Comparison of ENCODE assay signal across 21 cellular contexts in the genomic region with DNA sequence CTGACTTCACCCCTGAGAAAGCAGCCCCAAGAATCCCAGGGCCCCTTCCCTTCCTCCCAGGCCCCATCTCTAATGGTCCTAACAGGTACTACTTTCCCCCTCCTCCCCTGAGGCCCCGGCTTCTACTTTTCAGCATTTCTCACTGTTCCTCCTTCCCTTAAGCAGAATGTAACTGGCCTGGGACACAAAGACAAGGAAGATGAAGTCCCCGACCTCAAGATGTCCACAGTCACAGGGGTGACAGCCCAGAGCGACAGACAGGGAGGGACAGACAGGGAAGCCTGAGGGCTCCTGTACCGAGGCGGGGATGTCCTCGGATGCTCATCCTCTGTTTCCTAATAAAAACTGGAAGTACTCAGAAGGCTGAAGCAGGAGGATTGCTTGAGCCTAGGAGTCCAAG. TPM values are rescaled to one million over a fixed set of nuclear protein-coding genes. Genes with fewer than 3 reads are reported as not detected.
DNase-seq lines count a peak whose midpoint lies in the region; ATAC-seq and TF ChIP-seq lines count a peak whose summit lies in the region.
"Had no signal": no experiment of that assay in that cellular context is flagged by ENCODE, and none has a peak within 500 bp of the region (broad histone marks: within the 10 kb centered on the region; RNA-seq: fewer than 3 reads in every experiment).

No MANE protein-coding gene starts in this region.

- H3K27me3 Mint-ChIP-seq in activated CD4-positive, alpha-beta T cell treated with anti-CD3 and anti-CD28 coated beads, Interleukin-2, amount 10 ng/mL, durations not matched to agents 24 days and 14 days: peaks cover 14% of the 10 kb centered on the region
- H3K27me3 Mint-ChIP-seq in activated naive CD8-positive, alpha-beta T cell treated with anti-CD3 and anti-CD28 coated beads for 36 hours: peaks cover 4% of the 10 kb centered on the region

- no peak overlapping the region for H2AFZ ChIP-seq in neuronal stem cell (ENCODE audit: low read length)
- no peak overlapping the region for H2AFZ ChIP-seq in OCI-LY7 (ENCODE audit: low read length)
- no peak overlapping the region for H2AFZ ChIP-seq in MM.1S (ENCODE audit: low read length)
- H2AFZ ChIP-seq: GM23338 had no signal

- POLR2A ChIA-PET in OCI-LY7 (lab: Charles Lee): no interaction called here

- no peaks in the 10 kb centered on the region for H3K4me1 Mint-ChIP-seq in activated CD4-positive, alpha-beta T cell treated with anti-CD3 and anti-CD28 coated beads, Interleukin-2, amount 10 ng/mL, durations not matched to agents 24 days and 14 days
- no peaks in the 10 kb centered on the region for H3K4me1 Mint-ChIP-seq in activated naive CD8-positive, alpha-beta T cell treated with anti-CD3 and anti-CD28 coated beads for 36 hours
- H3K4me1 Mint-ChIP-seq: CD14-positive monocyte; CD4-positive, alpha-beta memory T cell had no signal

- H3K27ac Mint-ChIP-seq in activated CD4-positive, alpha-beta T cell treated with anti-CD3 and anti-CD28 coated beads, Interleukin-2, amount 10 ng/mL, durations not matched to agents 24 days and 14 days: no peak overlapping the region
- H3K27ac Mint-ChIP-seq in activated naive CD8-positive, alpha-beta T cell treated with anti-CD3 and anti-CD28 coated beads for 36 hours: no peak overlapping the region
- H3K27ac Mint-ChIP-seq: CD4-positive, alpha-beta memory T cell; GM23338; HFFc6 had no signal

- WGBS in neuronal stem cell (ENCODE audit: extremely low coverage in 2 of 2, insufficient read length in 2 of 2, insufficient replicate concordance in 1 of 2), 2 donors: no CpG with 5 or more reads among the region's 6 CpGs

- H3K18ac ChIP-seq in neuronal stem cell (ENCODE audit: low read length): no peak overlapping the region

- no TSS peak for BruUV-seq in OCI-LY7 (replicated peaks; lab: Mats Ljungman, UMichigan)

- no peak overlapping the region for H2BK5ac ChIP-seq in neuronal stem cell (ENCODE audit: low read length)

- no peak overlapping the region for H4K91ac ChIP-seq in neuronal stem cell (ENCODE audit: low read depth, low read length, poor library complexity)

- H2BK120ac ChIP-seq in neuronal stem cell (ENCODE audit: low read depth, low read length): no peak overlapping the region

- peak; percentile 48 for DNase-seq in activated CD4-positive, alpha-beta T cell treated with anti-CD3 and anti-CD28 coated beads, Interleukin-2, amount 10 ng/mL, durations not matched to agents 24 days and 14 days
- no peak for DNase-seq in activated CD4-positive, alpha-beta T cell treated with anti-CD3 and anti-CD28 coated beads for 48 hours
- DNase-seq in left colon (peak in 1 of 2 donors; percentile 12), neuronal stem cell (ENCODE audit: low spot score) (no peak), OCI-LY7 (ENCODE audit: low spot score) (no peak), MM.1S (no peak)
- DNase-seq in activated naive CD8-positive, alpha-beta T cell treated with anti-CD3 and anti-CD28 coated beads for 36 hours: no peak
- DNase-seq: 8988T; CD4-positive, alpha-beta memory T cell; DMS153; DMS79; GDM1; HFFc6 had no signal

- no peaks in the 10 kb centered on the region for H3K9me2 ChIP-seq in OCI-LY7 (ENCODE audit: insufficient read depth, low read length)
- H3K9me2 ChIP-seq in MM.1S (replicated peaks; ENCODE audit: insufficient read depth, low read length): no peaks in the 10 kb centered on the region

- H2BK15ac ChIP-seq in neuronal stem cell (ENCODE audit: low read length): no peak overlapping the region

- peak; percentile 11 for ATAC-seq in left colon
- ATAC-seq: GM23338, HCT116 had no signal

- H3K27ac ChIP-seq in neuronal stem cell (replicated peaks; ENCODE audit: low read length): no peak overlapping the region
- no peak overlapping the region for H3K27ac ChIP-seq in OCI-LY7 (ENCODE audit: low read depth, low read length, poor library complexity, severe bottlenecking)
- no peak overlapping the region for H3K27ac ChIP-seq in MM.1S (ENCODE audit: low read length)
- H3K27ac ChIP-seq: BLaER1, HL-60 had no signal

- CTCF ChIA-PET in OCI-LY7 (lab: Charles Lee; ENCODE audit: unreplicated experiment): no interaction called here

- TF ChIP-seq CTCF in OCI-LY7 (conservative IDR thresholded peaks at IDR 0.05; ENCODE audit: low read length) (no peak), MM.1S (IDR thresholded peaks at IDR 0.05; ENCODE audit: low read length) (no peak)

- H4K20me1 ChIP-seq in OCI-LY7 (ENCODE audit: insufficient read depth, low read length): no peaks in the 10 kb centered on the region
- H4K20me1 ChIP-seq in MM.1S (ENCODE audit: insufficient read depth, low read length): no peaks in the 10 kb centered on the region
- H4K20me1 ChIP-seq: BLaER1 had no signal

- H4K8ac ChIP-seq in neuronal stem cell (ENCODE audit: low read depth, low read length): no peak overlapping the region

- H3K36me3 ChIP-seq in neuronal stem cell (replicated peaks in 1 of 2; ENCODE audit: control insufficient read depth in 2 of 2, insufficient read depth in 2 of 2, low read length in 2 of 2): no peaks in the 10 kb centered on the region
- H3K36me3 ChIP-seq in OCI-LY7 (ENCODE audit: insufficient read depth, low read length): no peaks in the 10 kb centered on the region
- no peaks in the 10 kb centered on the region for H3K36me3 ChIP-seq in MM.1S (replicated peaks; ENCODE audit: insufficient read depth, low read length)
- H3K36me3 ChIP-seq: BLaER1 had no signal

- H3K36me3 Mint-ChIP-seq in activated CD4-positive, alpha-beta T cell treated with anti-CD3 and anti-CD28 coated beads, Interleukin-2, amount 10 ng/mL, durations not matched to agents 24 days and 14 days (ENCODE audit: low read depth): no peaks in the 10 kb centered on the region
- H3K36me3 Mint-ChIP-seq in activated naive CD8-positive, alpha-beta T cell treated with anti-CD3 and anti-CD28 coated beads for 36 hours: no peaks in the 10 kb centered on the region
- H3K36me3 Mint-ChIP-seq: CD14-positive monocyte; CD4-positive, alpha-beta memory T cell had no signal

- H3K9ac ChIP-seq in neuronal stem cell (ENCODE audit: low read depth, low read length, poor library complexity) (no peak overlapping the region), MM.1S (ENCODE audit: low read length) (no peak overlapping the region)
- H3K9ac ChIP-seq: BLaER1 had no signal

- H3K4me3 ChIP-seq in neuronal stem cell (ENCODE audit: low read length in 2 of 2) (no peak overlapping the region), OCI-LY7 (ENCODE audit: low read depth, low read length, poor library complexity, severe bottlenecking) (no peak overlapping the region), MM.1S (ENCODE audit: low read length) (no peak overlapping the region)
- H3K4me3 ChIP-seq: BLaER1, GM23338 had no signal

- no peak overlapping the region for H2BK12ac ChIP-seq in neuronal stem cell (ENCODE audit: low read length)

- intact Hi-C loops in activated CD4-positive, alpha-beta T cell treated with anti-CD3 and anti-CD28 coated beads, Interleukin-2, amount 10 ng/mL, durations not matched to agents 24 days and 14 days (cut with micrococcal nuclease): no loop called here
- intact Hi-C loops in left colon (cut with DNase I, micrococcal nuclease) (no loop called here), OCI-LY7 (cut with micrococcal nuclease; ENCODE audit: unreplicated experiment) (no loop called here)

- H3K79me2 ChIP-seq in OCI-LY7 (ENCODE audit: insufficient read depth, low read depth, low read length) (no peaks in the 10 kb centered on the region), MM.1S (ENCODE audit: low read length) (no peaks in the 10 kb centered on the region)

- H3K4me2 ChIP-seq in neuronal stem cell (ENCODE audit: insufficient read depth, low read length, poor library complexity, severe bottlenecking): no peak overlapping the region
- H3K4me2 ChIP-seq in OCI-LY7 (ENCODE audit: low read length): no peak overlapping the region
- no peak overlapping the region for H3K4me2 ChIP-seq in MM.1S (ENCODE audit: low read depth, low read length)
- H3K4me2 ChIP-seq: BLaER1, GM23338 had no signal

- no peak overlapping the region for H3K4me3 Mint-ChIP-seq in activated CD4-positive, alpha-beta T cell treated with anti-CD3 and anti-CD28 coated beads, Interleukin-2, amount 10 ng/mL, durations not matched to agents 24 days and 14 days
- no peak overlapping the region for H3K4me3 Mint-ChIP-seq in activated naive CD8-positive, alpha-beta T cell treated with anti-CD3 and anti-CD28 coated beads for 36 hours
- H3K4me3 Mint-ChIP-seq: CD14-positive monocyte; CD4-positive, alpha-beta memory T cell; GM23338; HFFc6 had no signal

- H3K9me3 ChIP-seq in neuronal stem cell (replicated peaks in 1 of 2; ENCODE audit: control insufficient read depth in 2 of 2, insufficient read depth in 1 of 2, low read depth in 1 of 2, low read length in 2 of 2) (peaks cover 0 to 5% of the 10 kb centered on the region in 2 donors), OCI-LY7 (ENCODE audit: low read length) (no peaks in the 10 kb centered on the region), MM.1S (replicated peaks; ENCODE audit: insufficient read depth, low read length) (no peaks in the 10 kb centered on the region)
- H3K9me3 ChIP-seq: BLaER1 had no signal

- H3K4me1 ChIP-seq in neuronal stem cell (ENCODE audit: control insufficient read depth in 2 of 2, insufficient read depth in 1 of 2, low read depth in 1 of 2, low read length in 2 of 2): peaks cover 0 to 3% of the 10 kb centered on the region in 2 donors
- H3K4me1 ChIP-seq in OCI-LY7 (ENCODE audit: insufficient read depth, low read length, poor library complexity, severe bottlenecking): no peaks in the 10 kb centered on the region
- H3K4me1 ChIP-seq in MM.1S (ENCODE audit: low read length): no peaks in the 10 kb centered on the region
- H3K4me1 ChIP-seq: BLaER1 had no signal

- H3K9me3 Mint-ChIP-seq in activated CD4-positive, alpha-beta T cell treated with anti-CD3 and anti-CD28 coated beads, Interleukin-2, amount 10 ng/mL, durations not matched to agents 24 days and 14 days: no peaks in the 10 kb centered on the region
- no peaks in the 10 kb centered on the region for H3K9me3 Mint-ChIP-seq in activated naive CD8-positive, alpha-beta T cell treated with anti-CD3 and anti-CD28 coated beads for 36 hours
- H3K9me3 Mint-ChIP-seq: GM23338, HFFc6 had no signal

- peak overlapping the region; percentile 22 for H2AK5ac ChIP-seq in neuronal stem cell (ENCODE audit: low read depth, low read length)

- H3K14ac ChIP-seq in neuronal stem cell (ENCODE audit: low read length): no peak overlapping the region

- H3K27me3 ChIP-seq in neuronal stem cell (ENCODE audit: control insufficient read depth in 3 of 3, insufficient read depth in 3 of 3, low read depth in 1 of 3, low read length in 3 of 3) (no peaks in the 10 kb centered on the region), MM.1S (replicated peaks; ENCODE audit: insufficient read depth, low read length) (no peaks in the 10 kb centered on the region; the same call in 1 of the 2 replicates)
- H3K27me3 ChIP-seq: BLaER1 had no signal

- H3K4ac ChIP-seq in neuronal stem cell (ENCODE audit: low read length): no peak overlapping the region

- no peaks in the 10 kb centered on the region for H3F3A ChIP-seq in MM.1S (ENCODE audit: insufficient read depth, low read length)

- H3K79me1 ChIP-seq in neuronal stem cell (ENCODE audit: low read depth, low read length): no peaks in the 10 kb centered on the region

- no peak overlapping the region for H3K23ac ChIP-seq in neuronal stem cell (ENCODE audit: low read depth, low read length, poor library complexity)

RNA-seq across cellular contexts. Expression of gene AOC1, which starts 11.6 kb away (rescaled TPM):
- not detected in 2 replicates for total RNA-seq in activated CD4-positive, alpha-beta T cell treated with anti-CD3 and anti-CD28 coated beads, Interleukin-2, amount 10 ng/mL, durations not matched to agents 24 days and 14 days
- total RNA-seq in left colon: 100 to 1,000 TPM; 566 to 682 TPM
- polyA plus RNA-seq in neuronal stem cell (2013, experiment 1 of 2): not detected
- not detected for polyA plus RNA-seq in neuronal stem cell (2013, experiment 2 of 2)
- not detected in 2 replicates for total RNA-seq in OCI-LY7 (2014; rRNA removed; shearing (Covaris generic))
- total RNA-seq in OCI-LY7 (2022): not detected in 2 replicates
- total RNA-seq in activated naive CD8-positive, alpha-beta T cell treated with anti-CD3 and anti-CD28 coated beads for 36 hours: not detected
- total RNA-seq: A673; CD4-positive, alpha-beta memory T cell; GM23338; HFFc6; HT1080 had no signal
- polyA plus RNA-seq: AG04450; CD4-positive, alpha-beta memory T cell; GM23338 had no signal

Comparison
In these comparisons a context has a peak if more than half of its experiments do, and no peak if none do; other contexts are left out.
1. RNA of gene AOC1, which starts 11.6 kb away (total RNA-seq): 566 to 682 TPM in left colon; not detected in activated CD4-positive, alpha-beta T cell treated with anti-CD3 and anti-CD28 coated beads, Interleukin-2, amount 10 ng/mL, durations not matched to agents 24 days and 14 days, not detected in OCI-LY7 and not detected in activated naive CD8-positive, alpha-beta T cell treated with anti-CD3 and anti-CD28 coated beads for 36 hours; every median in the first group is over 100 times any median in the second.